1 cellular context compared by ENCODE assay signal in the genomic region with DNA sequence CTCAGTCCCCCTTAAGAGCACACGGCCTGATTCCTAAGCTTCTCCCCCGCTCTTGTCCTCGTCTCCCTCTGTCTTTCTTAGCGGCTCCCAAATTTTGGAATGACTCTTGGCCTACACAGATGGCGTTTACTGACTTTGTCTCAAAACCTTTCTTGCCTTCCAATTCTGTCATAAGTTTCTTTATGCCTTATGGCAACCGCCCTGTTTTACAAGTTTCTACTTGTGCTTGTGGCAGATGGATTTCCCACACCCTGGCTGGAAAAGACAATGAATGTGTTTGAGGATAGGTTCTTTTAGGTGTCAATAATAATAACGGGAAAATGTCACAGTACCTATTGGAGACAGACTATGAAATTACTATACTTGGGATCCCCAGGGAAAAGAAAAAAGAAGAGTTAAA.
TF ChIP-seq lines count a peak whose summit lies in the region.

No MANE protein-coding gene starts in this region.

TF ChIP-seq in IMR-90, 13 proteins besides CTCF, POLR2A, EP300 and RAD21 (continued from another document):
- TF ChIP-seq RFX5 (IDR thresholded peaks at IDR 0.05; ENCODE audit: low read depth, low read length) (no peak), MXI1 (IDR thresholded peaks at IDR 0.05; ENCODE audit: borderline replicate concordance, low read depth, low read length) (no peak)
TF ChIP-seq in IMR-90: peak in this region for 0.
